ENCODE assay signal across 2 cellular contexts in the genomic region with DNA sequence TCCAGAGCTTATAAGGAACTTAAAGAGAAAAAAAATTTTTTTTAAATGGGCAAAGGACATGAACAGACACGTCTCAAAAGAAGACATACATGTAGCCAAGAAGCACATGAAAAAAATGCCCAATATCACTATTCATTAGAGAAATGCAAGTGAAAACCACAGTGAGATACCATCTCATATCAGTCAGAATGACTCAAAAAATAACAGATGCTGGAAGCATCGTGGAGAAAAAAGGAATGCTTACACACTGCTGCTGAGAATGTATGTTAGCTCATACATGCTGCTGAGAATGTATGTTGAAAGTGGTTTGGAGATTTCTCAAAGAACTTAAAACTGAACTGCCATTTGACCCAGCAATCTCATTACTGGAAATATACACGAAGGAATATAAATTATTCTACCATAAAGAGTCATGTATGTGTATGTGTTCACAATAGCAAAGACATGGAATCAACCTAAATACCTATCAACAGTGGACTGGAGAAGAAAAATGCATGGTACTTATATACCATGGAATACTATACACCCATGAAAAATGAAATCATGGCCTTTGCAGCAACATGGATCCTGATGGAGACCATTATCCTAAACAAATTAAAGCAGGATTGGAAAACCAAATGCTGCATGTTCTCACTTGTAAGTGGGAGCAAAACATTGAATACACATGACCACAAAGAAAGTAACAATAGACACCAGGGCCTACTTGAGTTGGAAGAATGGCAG.
A peak's percentile ranks its signal among the peaks of the same experiment; 100 is the strongest.
TF ChIP-seq lines count a peak whose summit lies in the region.

No MANE protein-coding gene starts in this region.

TF ChIP-seq in SK-N-SH, 30 proteins besides CTCF, POLR2A, EP300 and RAD21 (continued from another document):
- no peak for TF ChIP-seq NRF1 (IDR thresholded peaks at IDR 0.05; ENCODE audit: low read depth, low read length)
- peak; percentile 55; the same call in 1 of the 2 replicates for TF ChIP-seq TCF12 (IDR thresholded peaks at IDR 0.05)
- TF ChIP-seq, protein P1, sequence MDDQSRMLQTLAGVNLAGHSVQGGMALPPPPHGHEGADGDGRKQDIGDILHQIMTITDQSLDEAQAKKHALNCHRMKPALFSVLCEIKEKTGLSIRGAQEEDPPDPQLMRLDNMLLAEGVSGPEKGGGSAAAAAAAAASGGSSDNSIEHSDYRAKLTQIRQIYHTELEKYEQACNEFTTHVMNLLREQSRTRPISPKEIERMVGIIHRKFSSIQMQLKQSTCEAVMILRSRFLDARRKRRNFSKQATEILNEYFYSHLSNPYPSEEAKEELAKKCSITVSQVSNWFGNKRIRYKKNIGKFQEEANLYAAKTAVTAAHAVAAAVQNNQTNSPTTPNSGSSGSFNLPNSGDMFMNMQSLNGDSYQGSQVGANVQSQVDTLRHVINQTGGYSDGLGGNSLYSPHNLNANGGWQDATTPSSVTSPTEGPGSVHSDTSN (IDR thresholded peaks at IDR 0.05): peak; percentile 51
- peak; percentile 31; the same call in 1 of the 2 replicates for TF ChIP-seq JUND (IDR thresholded peaks at IDR 0.05)

TF ChIP-seq in SK-N-SH treated with all-trans-retinoic acid at 6 μM for 48 hours, 23 proteins besides CTCF, POLR2A, EP300 and RAD21 (continued from another document):
- TF ChIP-seq, protein P2, sequence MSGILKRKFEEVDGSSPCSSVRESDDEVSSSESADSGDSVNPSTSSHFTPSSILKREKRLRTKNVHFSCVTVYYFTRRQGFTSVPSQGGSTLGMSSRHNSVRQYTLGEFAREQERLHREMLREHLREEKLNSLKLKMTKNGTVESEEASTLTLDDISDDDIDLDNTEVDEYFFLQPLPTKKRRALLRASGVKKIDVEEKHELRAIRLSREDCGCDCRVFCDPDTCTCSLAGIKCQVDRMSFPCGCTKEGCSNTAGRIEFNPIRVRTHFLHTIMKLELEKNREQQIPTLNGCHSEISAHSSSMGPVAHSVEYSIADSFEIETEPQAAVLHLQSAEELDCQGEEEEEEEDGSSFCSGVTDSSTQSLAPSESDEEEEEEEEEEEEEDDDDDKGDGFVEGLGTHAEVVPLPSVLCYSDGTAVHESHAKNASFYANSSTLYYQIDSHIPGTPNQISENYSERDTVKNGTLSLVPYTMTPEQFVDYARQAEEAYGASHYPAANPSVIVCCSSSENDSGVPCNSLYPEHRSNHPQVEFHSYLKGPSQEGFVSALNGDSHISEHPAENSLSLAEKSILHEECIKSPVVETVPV (CRISPR knock-in tag; IDR thresholded peaks at IDR 0.05): no peak
- TF ChIP-seq ESRRG (CRISPR knock-in tag; IDR thresholded peaks at IDR 0.05) (no peak), ZFP3 (CRISPR knock-in tag; IDR thresholded peaks at IDR 0.05) (no peak), PPARA (CRISPR knock-in tag; IDR thresholded peaks at IDR 0.05; ENCODE audit: borderline replicate concordance) (no peak), TCF4 (CRISPR knock-in tag; IDR thresholded peaks at IDR 0.05; ENCODE audit: borderline replicate concordance) (no peak), TOX (CRISPR knock-in tag; IDR thresholded peaks at IDR 0.05; ENCODE audit: borderline replicate concordance) (no peak), BACH2 (CRISPR knock-in tag; IDR thresholded peaks at IDR 0.05; ENCODE audit: borderline replicate concordance) (no peak), ZNF565 (CRISPR knock-in tag; conservative IDR thresholded peaks at IDR 0.05; ENCODE audit: low read depth) (no peak)
TF ChIP-seq in SK-N-SH treated with all-trans-retinoic acid at 6 μM for 48 hours: peak in this region for 0.
